Comparison of ENCODE assay signal across 9 cellular contexts in genomic region chr12:12606793-12607589, GRCh38. TPM values are rescaled to one million over a fixed set of nuclear protein-coding genes. Genes with fewer than 3 reads are reported as not detected.
DNase-seq lines count a peak whose midpoint lies in the region; ATAC-seq and TF ChIP-seq lines count a peak whose summit lies in the region.
"Had no signal": no experiment of that assay in that cellular context is flagged by ENCODE, and none has a peak within 500 bp of the region (broad histone marks: within the 10 kb centered on the region; RNA-seq: fewer than 3 reads in every experiment).

No MANE protein-coding gene starts in this region.

- H3K4me2 ChIP-seq in PC-9: peak overlapping the region; percentile 63

- POLR2A ChIA-PET in PC-9 (lab: Charles Lee; ENCODE audit: unreplicated experiment): interaction anchor here (0.5 to 0.6 kb wide), 5 partner anchors 10 to 566 kb away, joined by 3 to 11 read pairs (median 4); no protein-coding TSS in a partner anchor

- intact Hi-C loops in PC-9 (cut with micrococcal nuclease; ENCODE audit: unreplicated experiment) (loop anchor here (2.0 kb wide), 1 partner anchor 20 kb away; no protein-coding TSS in a partner anchor), posterior vena cava (cut with DNase I) (no loop called here)

- no peaks in the 10 kb centered on the region for H4K20me1 ChIP-seq in PC-9 (ENCODE audit: insufficient read depth)

- DNase-seq in COLO829 (ENCODE audit: low spot score) (peak; percentile 75), PC-9 (peak in 1 of 2 experiments; percentile 77), glomerular visceral epithelial cell (ENCODE audit: extremely low spot score) (peak; percentile 31), mesenteric fat pad (ENCODE audit: low spot score) (no peak), DMS79 treated with DMSO at 0.1 percent for 48 hours (lab: John Stamatoyannopoulos, UW) (no peak), posterior vena cava (ENCODE audit: low spot score) (no peak)
- DNase-seq: naive thymus-derived CD4-positive, alpha-beta T cell had no signal

- no peaks in the 10 kb centered on the region for H3K27me3 ChIP-seq in PC-9 (ENCODE audit: insufficient read depth, low read depth)

- no peaks in the 10 kb centered on the region for H3K36me3 ChIP-seq in PC-9 (ENCODE audit: low read depth)

- no TSS peak for BruUV-seq in PC-9 (replicated peaks; lab: Mats Ljungman, UMichigan)

- ATAC-seq in GM21717 (IDR thresholded peaks at IDR 0.05; ENCODE audit: unreplicated experiment) (peak; percentile 50), GM19324 (IDR thresholded peaks at IDR 0.05; ENCODE audit: low FRiP score, unreplicated experiment) (no peak)
- ATAC-seq: naive thymus-derived CD4-positive, alpha-beta T cell had no signal

- no peak overlapping the region; the same call in 1 of the 2 replicates for H2AFZ ChIP-seq in PC-9

- peaks cover 20% of the 10 kb centered on the region for H3K4me1 ChIP-seq in PC-9 (replicated peaks; ENCODE audit: insufficient read depth)

- no peak overlapping the region for H3K4me3 ChIP-seq in PC-9

- no peak for TF ChIP-seq CTCF in PC-9 (conservative IDR thresholded peaks at IDR 0.05)

- CTCF ChIA-PET in PC-9 (lab: Charles Lee): interaction anchor here (0.7 to 1.0 kb wide), 2 partner anchors 15 to 525 kb away, joined by 4 to 8 read pairs; no protein-coding TSS in a partner anchor

- H3K79me2 ChIP-seq in PC-9 (ENCODE audit: low read depth): no peaks in the 10 kb centered on the region

- H3K9me3 ChIP-seq in PC-9 (ENCODE audit: insufficient read depth, low read depth): no peaks in the 10 kb centered on the region

- H3F3A ChIP-seq in PC-9 (ENCODE audit: insufficient read depth, low read depth): peaks cover 20% of the 10 kb centered on the region

- no peaks in the 10 kb centered on the region for H3K9me2 ChIP-seq in PC-9 (ENCODE audit: insufficient read depth)

- H3K27ac ChIP-seq in PC-9: peak overlapping the region; percentile 63

RNA-seq across cellular contexts. Expression of gene CREBL2, which starts 4.7 kb away (rescaled TPM):
- total RNA-seq in PC-9 (2021): 26.6 and 30.3 TPM in 2 replicates
- total RNA-seq in mesenteric fat pad: 44.0 TPM
- 10 to 100 TPM; 30.3 to 30.6 TPM for total RNA-seq in posterior vena cava

RNA-seq across cellular contexts. Expression of gene DUSP16, which starts 44.3 kb away (rescaled TPM):
- 23.6 and 24.8 TPM in 2 replicates for total RNA-seq in PC-9 (2021)
- 15.9 TPM for total RNA-seq in mesenteric fat pad
- total RNA-seq in posterior vena cava: 10 to 100 TPM; 14.8 to 19.5 TPM

Comparison
In these comparisons a context has a peak if more than half of its experiments do, and no peak if none do; other contexts are left out.
1. DNase-seq: peak in COLO829 (single experiment) and glomerular visceral epithelial cell (single experiment); none in mesenteric fat pad (single experiment), DMS79 treated with DMSO at 0.1 percent for 48 hours (single experiment) and posterior vena cava (single experiment).